12 cellular contexts compared by ENCODE assay signal in genomic region chr10:78588194-78588811, GRCh38.
DNase-seq lines count a peak whose midpoint lies in the region; TF ChIP-seq lines count a peak whose summit lies in the region.
"Had no signal": no experiment of that assay in that cellular context is flagged by ENCODE, and none has a peak within 500 bp of the region (broad histone marks: within the 10 kb centered on the region; RNA-seq: fewer than 3 reads in every experiment).

No MANE protein-coding gene starts in this region.

- H3K9me3 Mint-ChIP-seq in T-helper 2 cell treated with Interferon-gamma antibody and Interleukin-4, amounts not matched to agents 5 μg/mL and 100 μg/mL, for 36 hours, result no peaks in the 10 kb centered on the region

- TF ChIP-seq CTCF in AG04449 (IDR thresholded peaks at IDR 0.05; ENCODE audit: insufficient read depth, low read length, missing control alignments) (no peak), fibroblast of villous mesenchyme (IDR thresholded peaks at IDR 0.05; ENCODE audit: insufficient read depth, low read depth, low read length) (no peak), GM13976 (IDR thresholded peaks at IDR 0.05; ENCODE audit: borderline replicate concordance, control extremely low read depth, extremely low read depth, insufficient read depth, missing control alignments) (no peak)

- no peak overlapping the region for H3K27ac Mint-ChIP-seq in T-helper 2 cell treated with Interferon-gamma antibody and Interleukin-4, amounts not matched to agents 5 μg/mL and 100 μg/mL, for 36 hours
- H3K27ac Mint-ChIP-seq: B cell, GM23338 had no signal

- in situ Hi-C loops in GM13976 (cut with MboI; ENCODE audit: low sequenced_read_pairs, unreplicated experiment), result no loop called here

- no peaks in the 10 kb centered on the region for H3K36me3 Mint-ChIP-seq in T-helper 2 cell treated with Interferon-gamma antibody and Interleukin-4, amounts not matched to agents 5 μg/mL and 100 μg/mL, for 36 hours (ENCODE audit: low read depth)

- peak; percentile 29 for DNase-seq in AG04449 (ENCODE audit: low read depth, low spot score)
- DNase-seq in NCI-H226, result peak; percentile 93
- peak; percentile 89 for DNase-seq in fibroblast of villous mesenchyme (ENCODE audit: low read depth)
- DNase-seq in myocyte (ENCODE audit: low read depth), result peak; percentile 86
- no peak for DNase-seq in NCI-H2196 (lab: John Stamatoyannopoulos, UW; ENCODE audit: unreplicated experiment)
- no peak for DNase-seq in T-helper 2 cell treated with Interferon-gamma antibody and Interleukin-4, amounts not matched to agents 5 μg/mL and 100 μg/mL, for 36 hours (ENCODE audit: low spot score)
- no peak for DNase-seq in NCI-H1092 treated with DMSO at 0.1 percent for 48 hours (lab: John Stamatoyannopoulos, UW)
- DNase-seq in GM13976 (ENCODE audit: low spot score), result no peak
- DNase-seq: foreskin fibroblast, RPMI8226 had no signal

- CTCF ChIA-PET in AG04449 (lab: Yijun Ruan, JAX), result interaction anchor here (0.5 to 1.6 kb wide), 4 partner anchors 13 to 608 kb away, joined by 3 to 4 read pairs (median 3); no protein-coding TSS in a partner anchor

- POLR2A ChIA-PET in AG04449 (lab: Yijun Ruan, JAX), result no interaction called here

- H3K27me3 Mint-ChIP-seq in T-helper 2 cell treated with Interferon-gamma antibody and Interleukin-4, amounts not matched to agents 5 μg/mL and 100 μg/mL, for 36 hours (ENCODE audit: low read depth), result peaks cover 3% of the 10 kb centered on the region

- H3K4me3 ChIP-seq in AG04449 (ENCODE audit: low read depth, low read length) (no peak overlapping the region), fibroblast of villous mesenchyme (ENCODE audit: low read depth, low read length) (no peak overlapping the region)
- H3K4me3 ChIP-seq: GM23338 had no signal

- H3K4me1 Mint-ChIP-seq in T-helper 2 cell treated with Interferon-gamma antibody and Interleukin-4, amounts not matched to agents 5 μg/mL and 100 μg/mL, for 36 hours (ENCODE audit: low read depth), result no peaks in the 10 kb centered on the region
- H3K4me1 Mint-ChIP-seq: B cell had no signal

- no peak overlapping the region for H3K4me3 Mint-ChIP-seq in T-helper 2 cell treated with Interferon-gamma antibody and Interleukin-4, amounts not matched to agents 5 μg/mL and 100 μg/mL, for 36 hours
- H3K4me3 Mint-ChIP-seq: B cell, GM23338 had no signal

Comparison
In these comparisons a context has a peak if more than half of its experiments do, and no peak if none do; other contexts are left out.
1. DNase-seq: peak in AG04449 (single experiment), NCI-H226 (single experiment), fibroblast of villous mesenchyme (single experiment) and myocyte (single experiment); none in NCI-H2196 (single experiment), T-helper 2 cell treated with Interferon-gamma antibody and Interleukin-4, amounts not matched to agents 5 μg/mL and 100 μg/mL, for 36 hours (single experiment), NCI-H1092 treated with DMSO at 0.1 percent for 48 hours (single experiment) and GM13976 (single experiment).